8 cellular contexts compared by ENCODE assay signal in genomic region chr15:60649845-60650548, GRCh38.
DNase-seq lines count a peak whose midpoint lies in the region; ATAC-seq, FAIRE-seq and TF ChIP-seq lines count a peak whose summit lies in the region.

No MANE protein-coding gene starts in this region.

- in situ Hi-C loops in HepG2 (cut with HindIII; ENCODE audit: extremely low pct_ligation_motif_present, low pct_unique_long_range_greater_than_20kb): no loop called here

- H3K36me3 Mint-ChIP-seq in activated CD8-positive, alpha-beta T cell treated with anti-CD3 and anti-CD28 coated beads for 36 hours (ENCODE audit: low read depth): no peaks in the 10 kb centered on the region

- no peaks in the 10 kb centered on the region for H4K20me1 ChIP-seq in DND-41 (ENCODE audit: insufficient read depth, low read length)
- no peaks in the 10 kb centered on the region for H4K20me1 ChIP-seq in HepG2 (ENCODE audit: insufficient read depth, low read length)

- WGBS in HepG2 (ENCODE audit: low lambda C conversion rate): 13% methylated on average over 10 of the region's 10 CpGs
- whole genome bisulfite sequencing in aorta, 2 donors: 79 to 81% methylated on average over 10 of the region's 10 CpGs

- H3K27ac Mint-ChIP-seq in activated CD8-positive, alpha-beta T cell treated with anti-CD3 and anti-CD28 coated beads for 36 hours: peak overlapping the region; percentile 84

- POLR2A ChIA-PET in activated CD8-positive, alpha-beta T cell treated with anti-CD3 and anti-CD28 coated beads for 36 hours (lab: Charles Lee): interaction anchor here (0.5 to 1.5 kb wide), 13 partner anchors 11 to 633 kb away, joined by 3 to 5 read pairs (median 3); no protein-coding TSS in a partner anchor
- POLR2A ChIA-PET in HepG2 (lab: Yijun Ruan, JAX): no interaction called here

- H3K27ac ChIP-seq in DND-41 (ENCODE audit: low read length): no peak overlapping the region
- no peak overlapping the region for H3K27ac ChIP-seq in HepG2 (ENCODE audit: extremely low read length, insufficient read depth, low read length)
- no peak overlapping the region for H3K27ac ChIP-seq in aorta (ENCODE audit: low read depth in 1 of 2, low read length in 2 of 2)

- peak overlapping the region; percentile 63 for H3K4me3 Mint-ChIP-seq in activated CD8-positive, alpha-beta T cell treated with anti-CD3 and anti-CD28 coated beads for 36 hours

- no peak for TF ChIP-seq CTCF in DND-41 (IDR thresholded peaks at IDR 0.05; ENCODE audit: borderline replicate concordance, extremely low read depth, low read length, poor library complexity, severe bottlenecking)
- no peak for TF ChIP-seq CTCF in activated CD8-positive, alpha-beta T cell treated with anti-CD3 and anti-CD28 coated beads for 36 hours (IDR thresholded peaks at IDR 0.05)
- TF ChIP-seq CTCF in HepG2 (CRISPR knock-in tag; IDR thresholded peaks at IDR 0.05): peak; percentile 58

- H3K4me1 ChIP-seq in DND-41 (ENCODE audit: insufficient read depth, low read length) (no peaks in the 10 kb centered on the region), HepG2 (ENCODE audit: insufficient read depth, low read length) (peaks cover 28% of the 10 kb centered on the region), aorta (ENCODE audit: control insufficient read depth in 1 of 2, insufficient read depth in 2 of 2, low read length in 2 of 2) (no peaks in the 10 kb centered on the region)

- H3K4me2 ChIP-seq in DND-41 (ENCODE audit: insufficient read depth, low read length): no peak overlapping the region
- H3K4me2 ChIP-seq in HepG2 (ENCODE audit: low read depth, low read length): peak overlapping the region; percentile 60

- FAIRE-seq in HepG2 (lab: Jason Lieb, UNC): no peak

- DNase-seq in DND-41 (peak; percentile 4), HepG2 (ENCODE audit: low spot score) (peak; percentile 41), NCI-H446 (lab: John Stamatoyannopoulos, UW) (no peak), hypothalamus (lab: John Stamatoyannopoulos, UW) (no peak), NCI-H2107 (lab: John Stamatoyannopoulos, UW) (no peak), aorta (no peak)
- peak; percentile 66 for DNase-seq in activated CD8-positive, alpha-beta T cell treated with anti-CD3 and anti-CD28 coated beads for 36 hours

- H3K9me3 ChIP-seq in DND-41 (ENCODE audit: insufficient read depth, low read length, severe bottlenecking): no peaks in the 10 kb centered on the region
- no peaks in the 10 kb centered on the region for H3K9me3 ChIP-seq in HepG2 (ENCODE audit: low read length)
- no peaks in the 10 kb centered on the region for H3K9me3 ChIP-seq in aorta (ENCODE audit: control insufficient read depth, low read length)

- no peaks in the 10 kb centered on the region for H3K27me3 ChIP-seq in DND-41 (ENCODE audit: insufficient read depth, low read length, poor library complexity)
- H3K27me3 ChIP-seq in HepG2 (ENCODE audit: control insufficient read depth in 1 of 2, insufficient read depth in 2 of 2, low read length in 2 of 2): peaks cover 0 to 19% of the 10 kb centered on the region in 2 experiments; a peak in 2 of 5 replicates
- H3K27me3 ChIP-seq in aorta (ENCODE audit: control insufficient read depth in 1 of 2, insufficient read depth in 2 of 2, low read length in 1 of 2): no peaks in the 10 kb centered on the region

- no peaks in the 10 kb centered on the region for H3K79me2 ChIP-seq in DND-41 (ENCODE audit: insufficient read depth, low read length)
- no peaks in the 10 kb centered on the region for H3K79me2 ChIP-seq in HepG2 (ENCODE audit: insufficient read depth, low read length)

- no TSS peak for BruUV-seq in HepG2 (replicated peaks; lab: Mats Ljungman, UMichigan)

- H3K27me3 Mint-ChIP-seq in activated CD8-positive, alpha-beta T cell treated with anti-CD3 and anti-CD28 coated beads for 36 hours: no peaks in the 10 kb centered on the region

- TF ChIP-seq POLR2A in HepG2 (IDR thresholded peaks at IDR 0.05; ENCODE audit: insufficient read depth in 1 of 2, low read depth in 2 of 2, low read length in 2 of 2): no peak

- ATAC-seq in DND-41 (ENCODE audit: insufficient read depth, low read depth): no peak
- peak; percentile 58 for ATAC-seq in HG02610 (IDR thresholded peaks at IDR 0.05; ENCODE audit: unreplicated experiment)
- peak; percentile 85 for ATAC-seq in activated CD8-positive, alpha-beta T cell treated with anti-CD3 and anti-CD28 coated beads for 36 hours
- no peak for ATAC-seq in HepG2
- no peak for ATAC-seq in aorta (ENCODE audit: low FRiP score)

- no peaks in the 10 kb centered on the region for H3K36me3 ChIP-seq in DND-41 (ENCODE audit: insufficient read depth, low read length)
- H3K36me3 ChIP-seq in HepG2 (replicated peaks in 1 of 2; ENCODE audit: control insufficient read depth in 1 of 2, insufficient read depth in 2 of 2, low read length in 2 of 2): no peaks in the 10 kb centered on the region
- no peaks in the 10 kb centered on the region for H3K36me3 ChIP-seq in aorta (ENCODE audit: control insufficient read depth in 1 of 2, insufficient read depth in 2 of 2, low read length in 1 of 2)

- H3K9me3 Mint-ChIP-seq in activated CD8-positive, alpha-beta T cell treated with anti-CD3 and anti-CD28 coated beads for 36 hours: no peaks in the 10 kb centered on the region

- H3K9ac ChIP-seq in DND-41 (ENCODE audit: low read depth, low read length): no peak overlapping the region
- H3K9ac ChIP-seq in HepG2 (ENCODE audit: insufficient read depth, low read depth, low read length): no peak overlapping the region

- peaks cover 35% of the 10 kb centered on the region for H3K4me1 Mint-ChIP-seq in activated CD8-positive, alpha-beta T cell treated with anti-CD3 and anti-CD28 coated beads for 36 hours (ENCODE audit: low read depth)

- H3K4me3 ChIP-seq in DND-41 (ENCODE audit: low read depth in 1 of 2, low read length in 2 of 2) (no peak overlapping the region), HepG2 (replicated peaks in 1 of 3; ENCODE audit: insufficient read depth in 1 of 3, low read depth in 2 of 3, low read length in 3 of 3) (no peak overlapping the region), aorta (ENCODE audit: low read length in 2 of 2) (no peak overlapping the region)

- TF ChIP-seq RAD21 in HepG2 (CRISPR knock-in tag; IDR thresholded peaks at IDR 0.05): no peak

- CTCF ChIA-PET in activated CD8-positive, alpha-beta T cell treated with anti-CD3 and anti-CD28 coated beads for 36 hours (lab: Charles Lee): interaction anchor here (0.6 to 2.9 kb wide), 17 partner anchors 13 to 267 kb away, joined by 3 to 19 read pairs (median 4); no protein-coding TSS in a partner anchor
- CTCF ChIA-PET in HepG2 (lab: Yijun Ruan, JAX; ENCODE audit: low intra/inter-chr PET ratio, low total read pairs): no interaction called here

- H2AFZ ChIP-seq in DND-41 (ENCODE audit: low read depth, low read length) (no peak overlapping the region), HepG2 (ENCODE audit: low read length) (no peak overlapping the region)

- TF ChIP-seq EP300 in HepG2 (IDR thresholded peaks at IDR 0.05; ENCODE audit: low read depth in 2 of 2, low read length in 2 of 2) (no peak; a peak in 1 of 4 replicates), HepG2 (CRISPR knock-in tag; IDR thresholded peaks at IDR 0.05; ENCODE audit: borderline replicate concordance) (no peak)

- intact Hi-C loops in activated CD8-positive, alpha-beta T cell treated with anti-CD3 and anti-CD28 coated beads for 36 hours (cut with micrococcal nuclease): loop anchor here (5.0 kb wide), 1 partner anchor 63 kb away; no protein-coding TSS in a partner anchor
- intact Hi-C loops in HepG2 (cut with micrococcal nuclease; ENCODE audit: unreplicated experiment) (no loop called here), aorta (cut with DNase I) (no loop called here)

TF ChIP-seq in HepG2, 621 proteins besides CTCF, POLR2A, EP300 and RAD21 (continues in another document):
- no peak for TF ChIP-seq ZNF792 (CRISPR knock-in tag; IDR thresholded peaks at IDR 0.05)
- TF ChIP-seq ARID3A (IDR thresholded peaks at IDR 0.05; ENCODE audit: low read depth, low read length): no peak
- peak; percentile 60 for TF ChIP-seq TCF7 (IDR thresholded peaks at IDR 0.05; ENCODE audit: low read depth)
- no peak for TF ChIP-seq E2F2 (CRISPR knock-in tag; IDR thresholded peaks at IDR 0.05; ENCODE audit: borderline replicate concordance)
- TF ChIP-seq ELF3 (CRISPR knock-in tag; IDR thresholded peaks at IDR 0.05): peak; percentile 24; the same call in 1 of the 2 replicates
- TF ChIP-seq GATAD2A (CRISPR knock-in tag; IDR thresholded peaks at IDR 0.05): peak; percentile 24; the same call in 1 of the 2 replicates

Comparison
In these comparisons a context has a peak if more than half of its experiments do, and no peak if none do; other contexts are left out.
1. ATAC-seq: peak in HG02610 (single experiment) and activated CD8-positive, alpha-beta T cell treated with anti-CD3 and anti-CD28 coated beads for 36 hours (single experiment); none in DND-41 (single experiment), HepG2 (single experiment) and aorta (single experiment).
2. DNase-seq: peak in DND-41 (single experiment), activated CD8-positive, alpha-beta T cell treated with anti-CD3 and anti-CD28 coated beads for 36 hours (single experiment) and HepG2 (single experiment); none in NCI-H446 (0 of 2), hypothalamus (0 of 51), NCI-H2107 (single experiment) and aorta (0 of 2).